Comparison of ENCODE assay signal across 11 cellular contexts in the genomic region with DNA sequence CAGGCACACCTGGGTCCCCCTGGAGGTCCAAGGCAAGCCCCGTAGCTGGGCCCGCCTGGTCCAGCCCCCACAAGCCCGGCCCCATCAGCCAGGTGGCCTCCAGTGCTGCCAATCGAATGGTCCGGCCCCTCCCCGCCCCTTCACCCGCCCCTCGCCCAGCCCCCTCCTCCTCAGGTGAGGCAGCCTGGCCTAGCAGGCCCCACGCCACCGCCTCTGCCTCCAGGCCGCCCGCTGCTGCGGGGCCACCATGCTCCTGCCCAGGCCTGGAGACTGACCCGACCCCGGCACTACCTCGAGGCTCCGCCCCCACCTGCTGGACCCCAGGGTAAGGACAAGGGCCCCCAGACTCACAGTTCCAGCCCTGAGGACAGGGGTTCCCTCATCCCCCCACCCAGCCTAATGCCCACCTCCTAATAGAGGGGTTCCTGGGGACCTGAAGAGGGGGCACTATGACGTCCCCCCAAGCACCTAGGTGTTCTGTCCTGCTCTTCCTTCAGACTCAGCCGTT. TPM values are rescaled to one million over a fixed set of nuclear protein-coding genes. Genes with fewer than 3 reads are reported as not detected.
DNase-seq lines count a peak whose midpoint lies in the region; ATAC-seq and TF ChIP-seq lines count a peak whose summit lies in the region.
"Had no signal": no experiment of that assay in that cellular context is flagged by ENCODE, and none has a peak within 500 bp of the region (broad histone marks: within the 10 kb centered on the region; RNA-seq: fewer than 3 reads in every experiment).

A gene (plus strand): TSS at position 174 of the 508 bp plus-strand sequence. CDS start 786 bp downstream, outside the sequence.

- H3K9me3 Mint-ChIP-seq in stimulated activated naive CD8-positive, alpha-beta T cell treated with anti-CD3 and anti-CD28 coated beads, Interleukin-15, Interleukin-2, amounts not matched to agents 100 ng/mL and 50 ng/mL, for 24 hours, result no peaks in the 10 kb centered on the region
- H3K9me3 Mint-ChIP-seq in endothelial cell (ENCODE audit: unreplicated experiment) (no peaks in the 10 kb centered on the region), natural killer cell (no peaks in the 10 kb centered on the region)

- peaks cover 42% of the 10 kb centered on the region for H3K4me1 Mint-ChIP-seq in stimulated activated naive CD8-positive, alpha-beta T cell treated with anti-CD3 and anti-CD28 coated beads, Interleukin-15, Interleukin-2, amounts not matched to agents 100 ng/mL and 50 ng/mL, for 24 hours (ENCODE audit: low read depth)
- H3K4me1 Mint-ChIP-seq in endothelial cell (ENCODE audit: unreplicated experiment) (peaks cover 17% of the 10 kb centered on the region), natural killer cell (peaks cover 21 to 45% of the 10 kb centered on the region in 2 donors)

- no peak within 1 kb of the TSS for H3K27ac ChIP-seq in brain microvascular endothelial cell
- H3K27ac ChIP-seq: HL-60 had no signal

- no peak for DNase-seq in stimulated activated naive CD8-positive, alpha-beta T cell treated with anti-CD3 and anti-CD28 coated beads, Interleukin-15, Interleukin-2, amounts not matched to agents 100 U/mL and 50 U/mL, for 24 hours
- DNase-seq in endothelial cell (ENCODE audit: low spot score) (no peak), natural killer cell (no peak), NCI-H774 (lab: John Stamatoyannopoulos, UW) (no peak), dedifferentiated amniotic fluid mesenchymal stem cell (ENCODE audit: extremely low spot score) (no peak), brain microvascular endothelial cell (no peak)
- DNase-seq: activated CD8-positive, alpha-beta memory T cell treated with anti-CD3 and anti-CD28 coated beads, Interleukin-2, amount 10 ng/mL, durations not matched to agents 7 days and 5 days; NK-92 treated with Interleukin-12 subunit alpha and Interleukin-12 subunit beta, amount 100 ng/mL, for 24 hours had no signal

- H3K27me3 Mint-ChIP-seq in stimulated activated naive CD8-positive, alpha-beta T cell treated with anti-CD3 and anti-CD28 coated beads, Interleukin-15, Interleukin-2, amounts not matched to agents 100 ng/mL and 50 ng/mL, for 24 hours, result peaks cover 4% of the 10 kb centered on the region
- peaks cover 11% of the 10 kb centered on the region for H3K27me3 Mint-ChIP-seq in endothelial cell (ENCODE audit: unreplicated experiment)
- H3K27me3 Mint-ChIP-seq in natural killer cell (ENCODE audit: low read depth in 2 of 2), result peaks cover 15 to 23% of the 10 kb centered on the region in 2 donors

- ATAC-seq in stimulated activated naive CD8-positive, alpha-beta T cell treated with anti-CD3 and anti-CD28 coated beads, Interleukin-15, Interleukin-2, amounts not matched to agents 100 U/mL and 50 U/mL, for 24 hours, result no peak
- ATAC-seq in natural killer cell, result no peak
- ATAC-seq in GM19328 (IDR thresholded peaks at IDR 0.05; ENCODE audit: unreplicated experiment), result no peak

- no peaks in the 10 kb centered on the region for H3K27me3 ChIP-seq in brain microvascular endothelial cell (replicated peaks)

- peak within 1 kb of the TSS; percentile 53 for H3K4me3 Mint-ChIP-seq in stimulated activated naive CD8-positive, alpha-beta T cell treated with anti-CD3 and anti-CD28 coated beads, Interleukin-15, Interleukin-2, amounts not matched to agents 100 ng/mL and 50 ng/mL, for 24 hours
- no peak within 1 kb of the TSS for H3K4me3 Mint-ChIP-seq in endothelial cell (ENCODE audit: unreplicated experiment)
- peak within 1 kb of the TSS; percentile 81 for H3K4me3 Mint-ChIP-seq in natural killer cell
- H3K4me3 Mint-ChIP-seq: activated CD8-positive, alpha-beta memory T cell treated with anti-CD3 and anti-CD28 coated beads, Interleukin-2, amount 10 ng/mL, durations not matched to agents 7 days and 5 days had no signal

- intact Hi-C loops in natural killer cell (cut with micrococcal nuclease), result no loop called here

- no peaks in the 10 kb centered on the region for H3K36me3 Mint-ChIP-seq in stimulated activated naive CD8-positive, alpha-beta T cell treated with anti-CD3 and anti-CD28 coated beads, Interleukin-15, Interleukin-2, amounts not matched to agents 100 ng/mL and 50 ng/mL, for 24 hours (ENCODE audit: low read depth)
- H3K36me3 Mint-ChIP-seq in endothelial cell (ENCODE audit: low read depth, unreplicated experiment) (no peaks in the 10 kb centered on the region), natural killer cell (no peaks in the 10 kb centered on the region)
- H3K36me3 Mint-ChIP-seq: activated CD8-positive, alpha-beta memory T cell treated with anti-CD3 and anti-CD28 coated beads, Interleukin-2, amount 10 ng/mL, durations not matched to agents 7 days and 5 days had no signal

- in situ Hi-C loops in brain microvascular endothelial cell (cut with HindIII; ENCODE audit: low pct_ligation_motif_present, low sequenced_read_pairs), result no loop called here

- no peaks in the 10 kb centered on the region for H3K36me3 ChIP-seq in brain microvascular endothelial cell (replicated peaks)

- peak within 1 kb of the TSS; percentile 16 for H3K27ac Mint-ChIP-seq in stimulated activated naive CD8-positive, alpha-beta T cell treated with anti-CD3 and anti-CD28 coated beads, Interleukin-15, Interleukin-2, amounts not matched to agents 100 ng/mL and 50 ng/mL, for 24 hours
- H3K27ac Mint-ChIP-seq in endothelial cell (ENCODE audit: unreplicated experiment) (peak within 1 kb of the TSS; percentile 48), natural killer cell (peak within 1 kb of the TSS in 1 of 2 donors; percentile 69)
- H3K27ac Mint-ChIP-seq: activated CD8-positive, alpha-beta memory T cell treated with anti-CD3 and anti-CD28 coated beads, Interleukin-2, amount 10 ng/mL, durations not matched to agents 7 days and 5 days had no signal

- H3K4me3 ChIP-seq in brain microvascular endothelial cell (ENCODE audit: low read depth, low read length), result no peak within 1 kb of the TSS

- TF ChIP-seq CTCF in endothelial cell (IDR thresholded peaks at IDR 0.05; ENCODE audit: unreplicated experiment) (no peak), natural killer cell (IDR thresholded peaks at IDR 0.05) (no peak), brain microvascular endothelial cell (IDR thresholded peaks at IDR 0.05; ENCODE audit: low read depth, low read length, missing control alignments) (no peak)

RNA-seq across cellular contexts. Expression of the gene that starts here (rescaled TPM):
- total RNA-seq in endothelial cell (ENCODE audit: unreplicated experiment), result 1.3 TPM
- not detected for total RNA-seq in natural killer cell
- total RNA-seq: activated CD8-positive, alpha-beta memory T cell treated with anti-CD3 and anti-CD28 coated beads, Interleukin-2, amount 10 ng/mL, durations not matched to agents 7 days and 5 days had no signal
